In genomic region chr16:813204-813915, GRCh38 we compare ENCODE assay signal across 7 cellular contexts. TPM values are rescaled to one million over a fixed set of nuclear protein-coding genes. Genes with fewer than 3 reads are reported as not detected.
DNase-seq lines count a peak whose midpoint lies in the region; ATAC-seq and TF ChIP-seq lines count a peak whose summit lies in the region.

No MANE protein-coding gene starts in this region.

- peak; percentile 84 for DNase-seq in GM20000 (ENCODE audit: low spot score)
- peak in 23 of 34 experiments; percentile 18 to 61 (median 33) for DNase-seq in T-cell
- peak; percentile 67 for DNase-seq in astrocyte of the hippocampus (ENCODE audit: low read depth, low spot score)
- peak; percentile 52 for DNase-seq in inferior parietal cortex (ENCODE audit: extremely low spot score)
- peak; percentile 62 for DNase-seq in stimulated activated CD4-positive, alpha-beta T cell treated with anti-CD3 and anti-CD28 coated beads, Interleukin-4, amount 100 ng/mL, for 1 hour
- DNase-seq in DMS153 (lab: John Stamatoyannopoulos, UW), result no peak

- TF ChIP-seq CTCF in GM20000 (IDR thresholded peaks at IDR 0.05; ENCODE audit: extremely low read depth, missing control alignments), result peak; percentile 46

- H3K36me3 Mint-ChIP-seq in T-cell, result peaks cover 3% of the 10 kb centered on the region

- H3K4me3 Mint-ChIP-seq in T-cell, result peak overlapping the region in 1 of 3 donors; percentile 37

- H3K27ac Mint-ChIP-seq in T-cell, result no peak overlapping the region

- no peaks in the 10 kb centered on the region for H3K9me3 Mint-ChIP-seq in T-cell

- H3K27me3 Mint-ChIP-seq in T-cell, result peaks cover 11 to 35% of the 10 kb centered on the region in 2 donors

- ATAC-seq in T-cell (replicated peaks in 1 of 4), result peak; percentile 66 to 85 (median 78)
- no peak for ATAC-seq in GM18867 (IDR thresholded peaks at IDR 0.05; ENCODE audit: unreplicated experiment)

- CTCF ChIA-PET in T-cell (lab: Charles Lee), result no interaction called here

- POLR2A ChIA-PET in T-cell (lab: Charles Lee), result no interaction called here

- peaks cover 7 to 11% (median 10%) of the 10 kb centered on the region in 3 donors for H3K4me1 Mint-ChIP-seq in T-cell

RNA-seq across cellular contexts. Expression of gene GNG13, which starts 12.8 kb away (rescaled TPM):
- total RNA-seq in T-cell, result not detected

RNA-seq across cellular contexts. Expression of gene CHTF18, which starts 24.9 kb away (rescaled TPM):
- total RNA-seq in T-cell, result 10 to 100 TPM; 29.6 to 73.2 (median 49.5) TPM

RNA-seq across cellular contexts. Expression of gene RPUSD1, which starts 25.2 kb away (rescaled TPM):
- total RNA-seq in T-cell, result 10 to 100 TPM; 16.0 to 35.3 (median 34.5) TPM

RNA-seq across cellular contexts. Expression of gene MSLN, which starts 52.8 kb away (rescaled TPM):
- under 1 TPM in 2 of 5 donors, not detected in 3; 0.55 to 0.60 TPM for total RNA-seq in T-cell
